Comparison of ENCODE assay signal across 9 cellular contexts in genomic region chr15:55741592-55742497, GRCh38. TPM values are rescaled to one million over a fixed set of nuclear protein-coding genes. Genes with fewer than 3 reads are reported as not detected.
DNase-seq lines count a peak whose midpoint lies in the region; ATAC-seq and TF ChIP-seq lines count a peak whose summit lies in the region.
"Had no signal": no experiment of that assay in that cellular context is flagged by ENCODE, and none has a peak within 500 bp of the region (broad histone marks: within the 10 kb centered on the region; RNA-seq: fewer than 3 reads in every experiment).

No MANE protein-coding gene starts in this region.

- H3K4me1 ChIP-seq in DND-41 (ENCODE audit: insufficient read depth, low read length), result 0 out of 2 replicates have a peak, but pooled peaks cover 8% of the 10 kb centered on the region
- no peaks in the 10 kb centered on the region for H3K4me1 ChIP-seq in testis

- H3K4me2 ChIP-seq in DND-41 (ENCODE audit: insufficient read depth, low read length), result peak overlapping the region; percentile 42; the same call in 1 of the 2 replicates

- DNase-seq in DND-41 (no peak), KBM-7 (peak; percentile 65), astrocyte of the cerebellum (ENCODE audit: low read depth) (no peak), iris pigment epithelial cell (ENCODE audit: low read depth) (peak; percentile 3), testis (peak; percentile 59), osteocyte (ENCODE audit: extremely low spot score, unreplicated experiment) (no peak), T1000 (lab: John Stamatoyannopoulos, UW) (no peak)

- peaks cover 4% of the 10 kb centered on the region for H3K4me1 Mint-ChIP-seq in osteocyte (ENCODE audit: unreplicated experiment)
- H3K4me1 Mint-ChIP-seq: IgD-negative memory B cell had no signal

- TF ChIP-seq CTCF in DND-41 (IDR thresholded peaks at IDR 0.05; ENCODE audit: borderline replicate concordance, extremely low read depth, low read length, poor library complexity, severe bottlenecking) (no peak), astrocyte of the cerebellum (IDR thresholded peaks at IDR 0.05; ENCODE audit: low read depth, low read length, missing control alignments) (peak; percentile 6), testis (IDR thresholded peaks at IDR 0.05) (no peak), osteocyte (IDR thresholded peaks at IDR 0.05) (no peak)

- ATAC-seq in DND-41 (ENCODE audit: insufficient read depth, low read depth) (no peak), HG03175 (IDR thresholded peaks at IDR 0.05; ENCODE audit: unreplicated experiment) (no peak)

- H3K27me3 Mint-ChIP-seq in osteocyte (ENCODE audit: unreplicated experiment), result peaks cover 12% of the 10 kb centered on the region

- no peaks in the 10 kb centered on the region for H3K36me3 Mint-ChIP-seq in osteocyte (ENCODE audit: unreplicated experiment)
- H3K36me3 Mint-ChIP-seq: IgD-negative memory B cell had no signal

- 6 to 20% methylated on average over 25 to 46 of the region's 46 CpGs for WGBS in testis, 2 donors

- in situ Hi-C loops in KBM-7 (cut with MboI; ENCODE audit: low pct_unique_long_range_greater_than_20kb, low sequenced_read_pairs) (no loop called here), astrocyte of the cerebellum (cut with HindIII; ENCODE audit: low sequenced_read_pairs) (no loop called here)

- intact Hi-C loops in testis (cut with DNase I; ENCODE audit: low total_unique reads), result no loop called here

- no peak overlapping the region for H3K27ac Mint-ChIP-seq in osteocyte (ENCODE audit: unreplicated experiment)
- H3K27ac Mint-ChIP-seq: IgD-negative memory B cell had no signal

- TF ChIP-seq POLR2A in testis (IDR thresholded peaks at IDR 0.05), result no peak

- H3K27ac ChIP-seq in DND-41 (ENCODE audit: low read length) (no peak overlapping the region), testis (peak overlapping the region; percentile 67 to 86)

- no peaks in the 10 kb centered on the region for H3K79me2 ChIP-seq in DND-41 (ENCODE audit: insufficient read depth, low read length)

- H3K36me3 ChIP-seq in DND-41 (ENCODE audit: insufficient read depth, low read length), result no peaks in the 10 kb centered on the region
- no peaks in the 10 kb centered on the region for H3K36me3 ChIP-seq in testis (ENCODE audit: low read depth, missing control alignments)

- no peak overlapping the region for H3K4me3 ChIP-seq in DND-41 (ENCODE audit: low read depth in 1 of 2, low read length in 2 of 2)
- H3K4me3 ChIP-seq in astrocyte of the cerebellum (ENCODE audit: low read depth, low read length), result peak overlapping the region; percentile 74
- H3K4me3 ChIP-seq in testis, result peak overlapping the region; percentile 84 to 90

- H2AFZ ChIP-seq in DND-41 (ENCODE audit: low read depth, low read length), result no peak overlapping the region

- no peaks in the 10 kb centered on the region for H3K9me3 ChIP-seq in DND-41 (ENCODE audit: insufficient read depth, low read length, severe bottlenecking)
- no peaks in the 10 kb centered on the region for H3K9me3 ChIP-seq in testis

- H3K9ac ChIP-seq in DND-41 (ENCODE audit: low read depth, low read length), result no peak overlapping the region

- H3K9me3 Mint-ChIP-seq in osteocyte (ENCODE audit: unreplicated experiment), result no peaks in the 10 kb centered on the region
- H3K9me3 Mint-ChIP-seq: IgD-negative memory B cell had no signal

- H3K4me3 Mint-ChIP-seq in osteocyte (ENCODE audit: unreplicated experiment), result no peak overlapping the region

- no peaks in the 10 kb centered on the region for H4K20me1 ChIP-seq in DND-41 (ENCODE audit: insufficient read depth, low read length)

- H3K27me3 ChIP-seq in DND-41 (ENCODE audit: insufficient read depth, low read length, poor library complexity), result peaks cover 60% of the 10 kb centered on the region
- H3K27me3 ChIP-seq in testis, result no peaks in the 10 kb centered on the region

RNA-seq across cellular contexts. Expression of gene PRTG, which starts 1.1 kb away (rescaled TPM):
- total RNA-seq in testis, result 10 to 100 TPM; 26.3 to 29.7 TPM
- 14.7 TPM for polyA plus RNA-seq in testis (ENCODE audit: insufficient read depth, low read depth, low replicate concordance)
- total RNA-seq in osteocyte, result 2.1 and 2.2 TPM in 2 replicates
- polyA plus RNA-seq: IgD-negative memory B cell had no signal

Comparison
In these comparisons a context has a peak if more than half of its experiments do, and no peak if none do; other contexts are left out.
1. DNase-seq: peak in KBM-7 (single experiment), iris pigment epithelial cell (single experiment) and testis (single experiment); none in DND-41 (single experiment), astrocyte of the cerebellum (single experiment), osteocyte (single experiment) and T1000 (single experiment).
2. H3K4me3 ChIP-seq: peak in astrocyte of the cerebellum (single experiment) and testis (2 of 2); none in DND-41 (0 of 2).